ENCODE assay signal across 13 cellular contexts in the genomic region with DNA sequence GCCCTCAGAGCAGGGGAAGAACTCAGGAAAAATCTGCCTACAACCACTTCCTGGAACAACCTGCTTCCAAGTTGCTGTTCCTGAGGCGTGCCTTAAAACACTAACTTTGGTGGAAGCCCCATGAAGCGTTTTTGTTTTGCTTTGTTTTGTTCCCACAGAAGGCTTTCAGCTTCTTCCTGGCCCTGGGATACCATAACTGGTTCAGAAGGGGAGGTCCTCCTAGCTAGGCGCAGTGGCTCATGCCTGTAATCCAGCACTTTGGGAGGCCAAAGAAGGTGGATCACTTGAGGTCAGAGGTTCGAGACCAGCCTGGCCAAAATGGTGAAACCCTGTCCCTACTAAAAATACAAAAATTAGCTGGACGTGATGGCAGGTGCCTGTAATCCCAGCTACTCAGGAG. TPM values are rescaled to one million over a fixed set of nuclear protein-coding genes. Genes with fewer than 3 reads are reported as not detected.
DNase-seq lines count a peak whose midpoint lies in the region; ATAC-seq and TF ChIP-seq lines count a peak whose summit lies in the region.
"Had no signal": no experiment of that assay in that cellular context is flagged by ENCODE, and none has a peak within 500 bp of the region (broad histone marks: within the 10 kb centered on the region; RNA-seq: fewer than 3 reads in every experiment).

No MANE protein-coding gene starts in this region.

- ATAC-seq in activated naive CD8-positive, alpha-beta T cell treated with anti-CD3 and anti-CD28 coated beads, Interleukin-2, amount 10 ng/mL, durations not matched to agents 7 days and 5 days (ENCODE audit: low read depth) = no peak
- ATAC-seq in naive B cell (ENCODE audit: low read depth in 2 of 2) = no peak
- ATAC-seq in HG03442 (IDR thresholded peaks at IDR 0.05; ENCODE audit: unreplicated experiment) = no peak
- ATAC-seq in HG03571 (IDR thresholded peaks at IDR 0.05; ENCODE audit: unreplicated experiment) = no peak

- POLR2A ChIA-PET in activated naive CD8-positive, alpha-beta T cell treated with anti-CD3 and anti-CD28 coated beads, Interleukin-2, amount 10 ng/mL, durations not matched to agents 7 days and 5 days (lab: Charles Lee) = interaction anchor here (0.7 to 1.4 kb wide), 3 partner anchors 52 to 511 kb away, joined by 3 to 5 read pairs (median 3); no protein-coding TSS in a partner anchor

- no peaks in the 10 kb centered on the region for H3K9me3 ChIP-seq in tibial artery

- peaks cover 0 to 8% (median 6%) of the 10 kb centered on the region in 3 donors for H3K36me3 ChIP-seq in tibial artery

- H3K4me3 ChIP-seq in tibial artery = no peak overlapping the region
- no peak overlapping the region for H3K4me3 ChIP-seq in foreskin fibroblast (ENCODE audit: low read depth in 1 of 2, low read length in 2 of 2)

- no peaks in the 10 kb centered on the region for H3K27me3 ChIP-seq in tibial artery

- intact Hi-C loops in tibial artery (cut with DNase I; ENCODE audit: low total_unique reads) = loop anchor here (10.0 kb wide), 1 partner anchor 63 kb away; the partner anchor contains the start of gene GMPPB

- H3K27me3 Mint-ChIP-seq in activated naive CD4-positive, alpha-beta T cell treated with anti-CD3 and anti-CD28 coated beads, Interleukin-2, amount 50 U/mL, for 24 hours = no peaks in the 10 kb centered on the region
- peaks cover 4% of the 10 kb centered on the region for H3K27me3 Mint-ChIP-seq in activated naive CD8-positive, alpha-beta T cell treated with anti-CD3 and anti-CD28 coated beads, Interleukin-2, amount 10 ng/mL, durations not matched to agents 7 days and 5 days
- H3K27me3 Mint-ChIP-seq in naive B cell = peaks cover 0 to 5% (median 0%) of the 10 kb centered on the region in 3 donors

- H3K4me3 Mint-ChIP-seq in activated naive CD4-positive, alpha-beta T cell treated with anti-CD3 and anti-CD28 coated beads, Interleukin-2, amount 50 U/mL, for 24 hours = peak overlapping the region; percentile 96
- no peak overlapping the region for H3K4me3 Mint-ChIP-seq in activated naive CD8-positive, alpha-beta T cell treated with anti-CD3 and anti-CD28 coated beads, Interleukin-2, amount 10 ng/mL, durations not matched to agents 7 days and 5 days
- peak overlapping the region in 5 of 8 donors; percentile 92 to 97 (median 96) for H3K4me3 Mint-ChIP-seq in naive B cell

- peaks cover 5% of the 10 kb centered on the region for H3K36me3 Mint-ChIP-seq in activated naive CD4-positive, alpha-beta T cell treated with anti-CD3 and anti-CD28 coated beads, Interleukin-2, amount 50 U/mL, for 24 hours
- H3K36me3 Mint-ChIP-seq in activated naive CD8-positive, alpha-beta T cell treated with anti-CD3 and anti-CD28 coated beads, Interleukin-2, amount 10 ng/mL, durations not matched to agents 7 days and 5 days = peaks cover 3% of the 10 kb centered on the region
- H3K36me3 Mint-ChIP-seq in naive B cell = no peaks in the 10 kb centered on the region

- no peak for DNase-seq in activated naive CD4-positive, alpha-beta T cell treated with Interleukin-2 at 50 U/mL for 16 hours
- no peak for DNase-seq in activated naive CD8-positive, alpha-beta T cell treated with anti-CD3 and anti-CD28 coated beads, Interleukin-2, amount 10 ng/mL, durations not matched to agents 7 days and 5 days
- no peak for DNase-seq in naive B cell
- no peak for DNase-seq in tibial artery
- no peak for DNase-seq in foreskin fibroblast
- DNase-seq: activated gamma-delta T cell treated with Interleukin-2 at 50 U/mL for 16 hours, NCI-H1092, NCI-H446 treated with DMSO at 0.1 percent for 48 hours, WERI-Rb-1 had no signal

- H3K27ac Mint-ChIP-seq in activated naive CD4-positive, alpha-beta T cell treated with anti-CD3 and anti-CD28 coated beads, Interleukin-2, amount 50 U/mL, for 24 hours = no peak overlapping the region
- peak overlapping the region; percentile 90 for H3K27ac Mint-ChIP-seq in activated naive CD8-positive, alpha-beta T cell treated with anti-CD3 and anti-CD28 coated beads, Interleukin-2, amount 10 ng/mL, durations not matched to agents 7 days and 5 days
- peak overlapping the region in 4 of 6 donors; percentile 96 to 99 (median 98) for H3K27ac Mint-ChIP-seq in naive B cell

- no peaks in the 10 kb centered on the region for H3K9me3 Mint-ChIP-seq in activated naive CD4-positive, alpha-beta T cell treated with anti-CD3 and anti-CD28 coated beads, Interleukin-2, amount 50 U/mL, for 24 hours
- H3K9me3 Mint-ChIP-seq in activated naive CD8-positive, alpha-beta T cell treated with anti-CD3 and anti-CD28 coated beads, Interleukin-2, amount 10 ng/mL, durations not matched to agents 7 days and 5 days = no peaks in the 10 kb centered on the region
- no peaks in the 10 kb centered on the region for H3K9me3 Mint-ChIP-seq in naive B cell

- peaks cover 31% of the 10 kb centered on the region for H3K4me1 Mint-ChIP-seq in activated naive CD4-positive, alpha-beta T cell treated with anti-CD3 and anti-CD28 coated beads, Interleukin-2, amount 50 U/mL, for 24 hours
- H3K4me1 Mint-ChIP-seq in activated naive CD8-positive, alpha-beta T cell treated with anti-CD3 and anti-CD28 coated beads, Interleukin-2, amount 10 ng/mL, durations not matched to agents 7 days and 5 days = peaks cover 23% of the 10 kb centered on the region
- peaks cover 14 to 41% (median 29%) of the 10 kb centered on the region in 3 donors for H3K4me1 Mint-ChIP-seq in naive B cell

- TF ChIP-seq CTCF in tibial artery (IDR thresholded peaks at IDR 0.05) (no peak), foreskin fibroblast (IDR thresholded peaks at IDR 0.05; ENCODE audit: low read depth, low read length) (no peak)

- H3K27ac ChIP-seq in tibial artery = peak overlapping the region; percentile 94 to 99

- H3K4me1 ChIP-seq in tibial artery = peaks cover 0 to 37% (median 23%) of the 10 kb centered on the region in 4 donors

RNA-seq across cellular contexts. Expression of gene IP6K1, which starts 1.2 kb away (rescaled TPM):
- total RNA-seq in activated naive CD8-positive, alpha-beta T cell treated with anti-CD3 and anti-CD28 coated beads, Interleukin-2, amount 10 ng/mL, durations not matched to agents 7 days and 5 days = 10 to 100 TPM; 35.2 to 40.2 TPM
- 10 to 100 TPM; 16.2 to 23.9 (median 21.3) TPM for polyA plus RNA-seq in naive B cell (ENCODE audit: low read depth in 6 of 6)

RNA-seq across cellular contexts. Expression of gene CDHR4, which starts 12.1 kb away (rescaled TPM):
- total RNA-seq in activated naive CD8-positive, alpha-beta T cell treated with anti-CD3 and anti-CD28 coated beads, Interleukin-2, amount 10 ng/mL, durations not matched to agents 7 days and 5 days = under 1 TPM in 1 of 2 experiments, not detected in 1; 0.22 TPM
- not detected for polyA plus RNA-seq in naive B cell (ENCODE audit: low read depth in 6 of 6)
- total RNA-seq: dermis microvascular lymphatic vessel endothelial cell had no signal

RNA-seq across cellular contexts. Expression of gene INKA1, which starts 15.5 kb away (rescaled TPM):
- total RNA-seq in activated naive CD8-positive, alpha-beta T cell treated with anti-CD3 and anti-CD28 coated beads, Interleukin-2, amount 10 ng/mL, durations not matched to agents 7 days and 5 days = 1 to 10 TPM; 1.3 to 2.3 TPM
- polyA plus RNA-seq in naive B cell (ENCODE audit: low read depth in 6 of 6) = 10 to 100 TPM in 5 of 6 donors, 1 to 10 TPM in 1; 4.3 to 21.7 (median 15.4) TPM

RNA-seq across cellular contexts. Expression of gene UBA7, which starts 26.2 kb away (rescaled TPM):
- total RNA-seq in activated naive CD8-positive, alpha-beta T cell treated with anti-CD3 and anti-CD28 coated beads, Interleukin-2, amount 10 ng/mL, durations not matched to agents 7 days and 5 days = 100 to 1,000 TPM; 299 to 310 TPM
- polyA plus RNA-seq in naive B cell (ENCODE audit: low read depth in 6 of 6) = 10 to 100 TPM; 38.5 to 67.7 (median 52.7) TPM
